Comparison of ENCODE assay signal across 14 cellular contexts in genomic region chr3:27345959-27346865, GRCh38. TPM values are rescaled to one million over a fixed set of nuclear protein-coding genes. Genes with fewer than 3 reads are reported as not detected.
A peak's percentile ranks its signal among the peaks of the same experiment; 100 is the strongest.
DNase-seq lines count a peak whose midpoint lies in the region; ATAC-seq and TF ChIP-seq lines count a peak whose summit lies in the region.
"Had no signal": no experiment of that assay in that cellular context is flagged by ENCODE, and none has a peak within 500 bp of the region (broad histone marks: within the 10 kb centered on the region; RNA-seq: fewer than 3 reads in every experiment).

No MANE protein-coding gene starts in this region.

- no peak overlapping the region for H3K9ac ChIP-seq in PC-3 (ENCODE audit: low read length)
- H3K9ac ChIP-seq in smooth muscle cell (ENCODE audit: low read depth): no peak overlapping the region

- no peaks in the 10 kb centered on the region for H3K27me3 Mint-ChIP-seq in Calu3 (ENCODE audit: unreplicated experiment)
- no peaks in the 10 kb centered on the region for H3K27me3 Mint-ChIP-seq in glutamatergic neuron (ENCODE audit: unreplicated experiment)

- TF ChIP-seq CTCF in Calu3 (IDR thresholded peaks at IDR 0.05; ENCODE audit: unreplicated experiment) (no peak), PC-3 (conservative IDR thresholded peaks at IDR 0.05; ENCODE audit: low read depth, low read length) (no peak), left lung (IDR thresholded peaks at IDR 0.05) (no peak), smooth muscle cell (IDR thresholded peaks at IDR 0.05; ENCODE audit: borderline replicate concordance, insufficient read depth, poor library complexity, severe bottlenecking) (no peak), glutamatergic neuron (IDR thresholded peaks at IDR 0.05; ENCODE audit: partially characterized antibody, unreplicated experiment) (no peak)

- H3K79me2 ChIP-seq in PC-3 (ENCODE audit: low read length) (no peaks in the 10 kb centered on the region), smooth muscle cell (ENCODE audit: low read depth) (no peaks in the 10 kb centered on the region)

- ATAC-seq in PC-3 (peak; percentile 90), Right ventricle myocardium superior (ENCODE audit: poor library complexity) (peak; percentile 90), left lung (peak; percentile 27), HG03432 (IDR thresholded peaks at IDR 0.05; ENCODE audit: unreplicated experiment) (no peak)
- ATAC-seq: GM23338 had no signal

- H3K4me1 ChIP-seq in PC-3 (ENCODE audit: insufficient read depth, low read length): peaks cover 19% of the 10 kb centered on the region
- no peaks in the 10 kb centered on the region for H3K4me1 ChIP-seq in left lung
- H3K4me1 ChIP-seq in smooth muscle cell (ENCODE audit: low read depth): no peaks in the 10 kb centered on the region
- H3K4me1 ChIP-seq: SJSA1 had no signal

- H3K4me2 ChIP-seq in PC-3 (ENCODE audit: low read length): no peak overlapping the region
- H3K4me2 ChIP-seq in smooth muscle cell: no peak overlapping the region
- H3K4me2 ChIP-seq: GM23338 had no signal

- H3F3A ChIP-seq in PC-3 (ENCODE audit: low read length, unreplicated experiment) (no peaks in the 10 kb centered on the region), smooth muscle cell (ENCODE audit: low read depth) (no peaks in the 10 kb centered on the region)

- no TSS peak for BruUV-seq in Calu3 (replicated peaks; lab: Mats Ljungman, UMichigan)
- no TSS peak for BruUV-seq in PC-3 (replicated peaks; lab: Mats Ljungman, UMichigan)

- H3K4me1 Mint-ChIP-seq in Calu3 (ENCODE audit: low read depth, unreplicated experiment) (peaks cover 28% of the 10 kb centered on the region), glutamatergic neuron (ENCODE audit: low read depth, unreplicated experiment) (no peaks in the 10 kb centered on the region)
- H3K4me1 Mint-ChIP-seq: GM23338 had no signal

- H3K9me3 ChIP-seq in PC-3 (ENCODE audit: low read length) (no peaks in the 10 kb centered on the region), left lung (no peaks in the 10 kb centered on the region), smooth muscle cell (replicated peaks; ENCODE audit: low read depth) (no peaks in the 10 kb centered on the region)
- H3K9me3 ChIP-seq: SJSA1 had no signal

- CTCF ChIA-PET in Calu3 (lab: Charles Lee): interaction anchor here (0.5 to 1.5 kb wide), 5 partner anchors 8 to 335 kb away, joined by 3 to 7 read pairs (median 4); no protein-coding TSS in a partner anchor
- CTCF ChIA-PET in PC-3 (lab: Charles Lee): interaction anchor here (1.5 kb wide), 1 partner anchor 12 kb away, joined by 4 read pairs; no protein-coding TSS in a partner anchor

- H3K4me3 ChIP-seq in PC-3 (ENCODE audit: low read length) (no peak overlapping the region), left lung (no peak overlapping the region), smooth muscle cell (no peak overlapping the region)
- H3K4me3 ChIP-seq: GM23338, SJSA1 had no signal

- H3K27ac ChIP-seq in PC-3 (ENCODE audit: low read length): no peak overlapping the region
- no peak overlapping the region for H3K27ac ChIP-seq in left lung
- H3K27ac ChIP-seq in smooth muscle cell (ENCODE audit: low read depth): no peak overlapping the region
- H3K27ac ChIP-seq: SJSA1 had no signal

- DNase-seq in Calu3 (no peak), PC-3 (peak; percentile 75), Right ventricle myocardium superior (peak; percentile 53), left lung (no peak), T-helper 9 cell (no peak), smooth muscle cell (lab: John Stamatoyannopoulos, UW; ENCODE audit: unreplicated experiment) (no peak), glutamatergic neuron (no peak)
- DNase-seq: COR-L47, DMS79 treated with DMSO at 0.1 percent for 48 hours, NCI-H1694 treated with DMSO at 0.1 percent for 48 hours had no signal

- H4K20me1 ChIP-seq in PC-3 (ENCODE audit: low read length) (no peaks in the 10 kb centered on the region), smooth muscle cell (ENCODE audit: low read depth) (no peaks in the 10 kb centered on the region)

- WGBS in smooth muscle cell (ENCODE audit: low lambda C conversion rate): 90% methylated on average over 11 of the region's 11 CpGs

- POLR2A ChIA-PET in PC-3 (lab: Charles Lee; ENCODE audit: unreplicated experiment): interaction anchor here (0.5 to 0.6 kb wide), 2 partner anchors 366 to 432 kb away, joined by 3 to 24 read pairs; no protein-coding TSS in a partner anchor

- no peaks in the 10 kb centered on the region for H3K9me3 Mint-ChIP-seq in Calu3 (ENCODE audit: low read depth, unreplicated experiment)
- no peaks in the 10 kb centered on the region for H3K9me3 Mint-ChIP-seq in glutamatergic neuron (ENCODE audit: unreplicated experiment)
- H3K9me3 Mint-ChIP-seq: CD14-positive monocyte, GM23338 had no signal

- H3K36me3 ChIP-seq in PC-3 (ENCODE audit: low read depth, low read length): no peaks in the 10 kb centered on the region
- no peaks in the 10 kb centered on the region for H3K36me3 ChIP-seq in left lung
- no peaks in the 10 kb centered on the region for H3K36me3 ChIP-seq in smooth muscle cell (ENCODE audit: low read depth)
- H3K36me3 ChIP-seq: SJSA1 had no signal

- no peaks in the 10 kb centered on the region for H3K9me2 ChIP-seq in PC-3 (replicated peaks; ENCODE audit: low read length)

- H3K4me3 Mint-ChIP-seq in Calu3 (ENCODE audit: low read depth, unreplicated experiment) (peak overlapping the region; percentile 51), glutamatergic neuron (ENCODE audit: unreplicated experiment) (no peak overlapping the region)
- H3K4me3 Mint-ChIP-seq: CD14-positive monocyte, GM23338 had no signal

- no peak overlapping the region for H2AFZ ChIP-seq in PC-3 (ENCODE audit: low read length)
- H2AFZ ChIP-seq in smooth muscle cell (ENCODE audit: low read depth): no peak overlapping the region
- H2AFZ ChIP-seq: GM23338 had no signal

- H3K27me3 ChIP-seq in PC-3 (ENCODE audit: low read length): no peaks in the 10 kb centered on the region
- H3K27me3 ChIP-seq in left lung: no peaks in the 10 kb centered on the region
- H3K27me3 ChIP-seq in smooth muscle cell (ENCODE audit: low read depth): no peaks in the 10 kb centered on the region
- H3K27me3 ChIP-seq: SJSA1 had no signal

- intact Hi-C loops in Calu3 (cut with micrococcal nuclease; ENCODE audit: unreplicated experiment) (no loop called here), PC-3 (cut with micrococcal nuclease) (loop anchor here (2.0 kb wide), 1 partner anchor 15 kb away; no protein-coding TSS in a partner anchor), Right ventricle myocardium superior (cut with DNase I) (no loop called here), left lung (cut with DNase I) (no loop called here)

- H3K36me3 Mint-ChIP-seq in Calu3 (ENCODE audit: insufficient read depth, unreplicated experiment) (no peaks in the 10 kb centered on the region), glutamatergic neuron (ENCODE audit: unreplicated experiment) (no peaks in the 10 kb centered on the region)
- H3K36me3 Mint-ChIP-seq: CD14-positive monocyte had no signal

- H3K27ac Mint-ChIP-seq in Calu3 (ENCODE audit: unreplicated experiment) (peak overlapping the region; percentile 61), glutamatergic neuron (ENCODE audit: unreplicated experiment) (no peak overlapping the region)
- H3K27ac Mint-ChIP-seq: CD14-positive monocyte, GM23338 had no signal

RNA-seq across cellular contexts. Expression of gene NEK10, which starts 23.0 kb away (rescaled TPM):
- total RNA-seq in Calu3 (2022): 1.7 and 2.3 TPM in 2 replicates
- 0.98 and 1.7 TPM in 2 replicates for total RNA-seq in PC-3 (2014; rRNA removed)
- total RNA-seq in Right ventricle myocardium superior: 11.7 TPM
- 1 to 10 TPM; 1.5 to 4.2 TPM for total RNA-seq in left lung
- total RNA-seq in smooth muscle cell: 1.7 and 2.7 TPM in 2 replicates
- not detected in 2 replicates for polyA plus RNA-seq in smooth muscle cell
- total RNA-seq in glutamatergic neuron (ENCODE audit: unreplicated experiment): 1.5 TPM
- polyA plus RNA-seq: CD14-positive monocyte had no signal

Comparison
In these comparisons a context has a peak if more than half of its experiments do, and no peak if none do; other contexts are left out.
1. DNase-seq: peak in PC-3 (single experiment) and Right ventricle myocardium superior (single experiment); none in Calu3 (single experiment), left lung (0 of 2), T-helper 9 cell (single experiment), smooth muscle cell (single experiment) and glutamatergic neuron (single experiment).